ENCODE assay signal across 8 cellular contexts in the genomic region with DNA sequence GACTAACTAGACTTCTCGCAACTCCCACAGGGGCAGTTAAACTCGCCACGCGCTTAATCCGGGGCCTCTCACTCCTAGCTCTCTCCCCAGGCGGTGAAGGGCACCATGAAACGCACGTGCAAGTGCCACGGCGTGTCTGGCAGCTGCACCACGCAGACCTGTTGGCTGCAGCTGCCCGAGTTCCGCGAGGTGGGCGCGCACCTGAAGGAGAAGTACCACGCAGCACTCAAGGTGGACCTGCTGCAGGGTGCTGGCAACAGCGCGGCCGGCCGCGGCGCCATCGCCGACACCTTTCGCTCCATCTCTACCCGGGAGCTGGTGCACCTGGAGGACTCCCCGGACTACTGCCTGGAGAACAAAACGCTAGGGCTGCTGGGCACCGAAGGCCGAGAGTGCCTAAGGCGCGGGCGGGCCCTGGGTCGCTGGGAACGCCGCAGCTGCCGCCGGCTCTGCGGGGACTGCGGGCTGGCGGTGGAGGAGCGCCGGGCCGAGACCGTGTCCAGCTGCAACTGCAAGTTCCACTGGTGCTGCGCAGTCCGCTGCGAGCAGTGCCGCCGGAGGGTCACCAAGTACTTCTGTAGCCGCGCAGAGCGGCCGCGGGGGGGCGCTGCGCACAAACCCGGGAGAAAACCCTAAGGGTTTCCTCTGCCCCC. TPM values are rescaled to one million over a fixed set of nuclear protein-coding genes. Genes with fewer than 3 reads are reported as not detected.
DNase-seq lines count a peak whose midpoint lies in the region; ATAC-seq, FAIRE-seq and TF ChIP-seq lines count a peak whose summit lies in the region.

No MANE protein-coding gene starts in this region.

- H3K4me3 ChIP-seq in astrocyte of the cerebellum (ENCODE audit: low read depth, low read length) = peak overlapping the region; percentile 37
- peak overlapping the region; percentile 67 for H3K4me3 ChIP-seq in psoas muscle

- H3K36me3 ChIP-seq in psoas muscle (ENCODE audit: insufficient read depth in 1 of 2, low read depth in 1 of 2) = peaks cover 0 to 12% of the 10 kb centered on the region in 2 donors

- TF ChIP-seq CTCF in astrocyte of the cerebellum (IDR thresholded peaks at IDR 0.05; ENCODE audit: low read depth, low read length, missing control alignments) (peak; percentile 82), psoas muscle (IDR thresholded peaks at IDR 0.05) (peak; percentile 73)

- ATAC-seq in GM19455 (IDR thresholded peaks at IDR 0.05; ENCODE audit: unreplicated experiment) = peak; percentile 56
- ATAC-seq in psoas muscle = peak; percentile 83 to 91 (median 85)

- in situ Hi-C loops in astrocyte of the cerebellum (cut with HindIII; ENCODE audit: low sequenced_read_pairs) = no loop called here

- H3K4me1 ChIP-seq in psoas muscle = peaks cover 12% of the 10 kb centered on the region

- DNase-seq in AML-193 (lab: John Stamatoyannopoulos, UW) (peak; percentile 24 to 28), NCI-H1092 treated with DMSO at 0.1 percent for 48 hours (lab: John Stamatoyannopoulos, UW) (peak; percentile 66), T-helper 2 cell (peak; percentile 43 to 82 (median 52)), astrocyte of the cerebellum (ENCODE audit: low read depth) (peak; percentile 15), hepatic stellate cell (ENCODE audit: low spot score) (peak; percentile 74), psoas muscle (peak; percentile 73 to 85), urothelium cell line (ENCODE audit: low spot score) (peak; percentile 82)

- WGBS in psoas muscle, 3 donors = 0 to 1% (median 1%) methylated on average over 55 to 59 of the region's 59 CpGs

- peak; percentile 69 for FAIRE-seq in urothelium cell line (lab: Jason Lieb, UNC)

- H3K9me3 ChIP-seq in psoas muscle = no peaks in the 10 kb centered on the region

- no peak overlapping the region for H3K27ac ChIP-seq in psoas muscle

- H3K27me3 ChIP-seq in psoas muscle (ENCODE audit: insufficient read depth in 3 of 3, low read length in 2 of 3) = peaks cover 0 to 25% (median 0%) of the 10 kb centered on the region in 3 donors

- intact Hi-C loops in psoas muscle (cut with DNase I) = loop anchor here in 1 of 2 donors (5.0 kb wide), 1 partner anchor 35 kb away; a partner anchor contains a TSS

RNA-seq across cellular contexts. Expression of a gene that starts 19.5 kb away (rescaled TPM):
- not detected for total RNA-seq in psoas muscle
- polyA plus RNA-seq in psoas muscle = not detected

RNA-seq across cellular contexts. Expression of a gene that starts 37.4 kb away (rescaled TPM):
- total RNA-seq in psoas muscle = 1 to 10 TPM; 2.9 to 6.7 (median 5.8) TPM
- polyA plus RNA-seq in psoas muscle = 1 to 10 TPM; 2.0 to 3.7 (median 2.3) TPM

RNA-seq across cellular contexts. Expression of a gene that starts 47.4 kb away (rescaled TPM):
- total RNA-seq in psoas muscle = 100 to 1,000 TPM; 168 to 250 (median 208) TPM
- polyA plus RNA-seq in psoas muscle = 100 to 1,000 TPM; 221 to 383 (median 348) TPM

RNA-seq across cellular contexts. Expression of a gene that starts 53.4 kb away (rescaled TPM):
- 100 to 1,000 TPM in 2 of 4 donors, 10 to 100 TPM in 2; 64.0 to 116 (median 90.2) TPM for total RNA-seq in psoas muscle
- 10 to 100 TPM; 15.6 to 57.9 (median 17.2) TPM for polyA plus RNA-seq in psoas muscle

Comparison
In these comparisons a context has a peak if more than half of its experiments do, and no peak if none do; other contexts are left out.
1. DNase-seq: peak in every context shown above with its lines; median percentile 82 in urothelium cell line; 79 in psoas muscle; 74 in hepatic stellate cell; 66 in NCI-H1092 treated with DMSO at 0.1 percent for 48 hours; 52 in T-helper 2 cell; 26 in AML-193; 15 in astrocyte of the cerebellum.